Comparison of ENCODE assay signal across 17 cellular contexts in the genomic region with DNA sequence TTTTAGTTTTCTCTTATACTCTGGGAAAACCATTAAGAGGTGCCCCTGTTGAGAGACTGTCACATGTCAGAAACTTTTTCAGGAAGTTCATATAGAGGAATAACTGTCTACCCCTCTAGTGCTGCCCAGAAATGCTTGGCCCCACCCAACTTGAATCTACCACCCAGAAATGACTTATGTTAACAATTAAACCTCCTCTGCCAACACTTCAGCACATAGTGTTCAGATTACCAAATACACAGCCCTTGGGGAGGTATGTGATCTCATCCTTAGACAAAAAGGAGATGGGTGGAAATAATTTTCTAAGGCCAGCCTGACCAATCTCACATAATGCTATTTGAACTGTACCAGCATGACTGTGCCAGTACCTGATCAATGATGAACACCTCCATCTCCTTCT. TPM values are rescaled to one million over a fixed set of nuclear protein-coding genes. Genes with fewer than 3 reads are reported as not detected.
"Had no signal": no experiment of that assay in that cellular context is flagged by ENCODE, and none has a peak within 500 bp of the region (broad histone marks: within the 10 kb centered on the region; RNA-seq: fewer than 3 reads in every experiment).

No MANE protein-coding gene starts in this region.

- H3K9ac ChIP-seq: parathyroid adenoma had no signal

- H3K4me1 Mint-ChIP-seq: activated naive CD8-positive, alpha-beta T cell treated with anti-CD3 and anti-CD28 coated beads for 36 hours; memory B cell; naive thymus-derived CD4-positive, alpha-beta T cell; T-helper 17 cell had no signal

- H3K36me3 Mint-ChIP-seq: activated naive CD8-positive, alpha-beta T cell treated with anti-CD3 and anti-CD28 coated beads for 36 hours; memory B cell; naive thymus-derived CD4-positive, alpha-beta T cell; type B pancreatic cell had no signal

- H3K27ac ChIP-seq: cardiac muscle cell, parathyroid adenoma had no signal

- H3K4me3 ChIP-seq: cardiac muscle cell, mucosa of descending colon, smooth muscle cell had no signal

- H3K4me1 ChIP-seq: parathyroid adenoma had no signal

- ATAC-seq: mucosa of descending colon; naive thymus-derived CD4-positive, alpha-beta T cell; stimulated activated naive CD8-positive, alpha-beta T cell treated with anti-CD3 and anti-CD28 coated beads, Interleukin-15, Interleukin-2, amounts not matched to agents 100 U/mL and 50 U/mL, for 24 hours; T-helper 17 cell had no signal

- H3K4me3 Mint-ChIP-seq: activated naive CD8-positive, alpha-beta T cell treated with anti-CD3 and anti-CD28 coated beads for 36 hours; activated T-helper 1 cell treated with anti-CD3 and anti-CD28 coated beads, Interleukin-12 subunit alpha, Interleukin-12 subunit beta, Interleukin-2, Interleukin-4 antibody, amounts not matched to agents 30 ng/mL and 10 ng/mL and 1 ng/mL, durations not matched to agents 14 hours and 24 hours and 36 hours; memory B cell; naive thymus-derived CD4-positive, alpha-beta T cell; T-helper 17 cell; type B pancreatic cell had no signal

- H3K27me3 ChIP-seq: cardiac muscle cell had no signal

- H3K27me3 Mint-ChIP-seq: memory B cell had no signal

- H3K36me3 ChIP-seq: cardiac muscle cell had no signal

- H3K9me3 Mint-ChIP-seq: activated naive CD8-positive, alpha-beta T cell treated with anti-CD3 and anti-CD28 coated beads for 36 hours; activated T-helper 1 cell treated with anti-CD3 and anti-CD28 coated beads, Interleukin-12 subunit alpha, Interleukin-12 subunit beta, Interleukin-2, Interleukin-4 antibody, amounts not matched to agents 30 ng/mL and 10 ng/mL and 1 ng/mL, durations not matched to agents 14 hours and 24 hours and 36 hours; memory B cell; type B pancreatic cell had no signal

- H3K27ac Mint-ChIP-seq: activated naive CD8-positive, alpha-beta T cell treated with anti-CD3 and anti-CD28 coated beads for 36 hours; activated T-helper 1 cell treated with anti-CD3 and anti-CD28 coated beads, Interleukin-12 subunit alpha, Interleukin-12 subunit beta, Interleukin-2, Interleukin-4 antibody, amounts not matched to agents 30 ng/mL and 10 ng/mL and 1 ng/mL, durations not matched to agents 14 hours and 24 hours and 36 hours; memory B cell; naive thymus-derived CD4-positive, alpha-beta T cell; T-helper 17 cell; type B pancreatic cell had no signal

- DNase-seq: activated CD4-positive, alpha-beta T cell treated with anti-CD3 and anti-CD28 coated beads, Interleukin-2, amount 50 U/mL, for 1 hour; activated CD8-positive, alpha-beta memory T cell treated with anti-CD3 and anti-CD28 coated beads for 24 hours; activated naive CD8-positive, alpha-beta T cell treated with anti-CD3 and anti-CD28 coated beads for 36 hours; aorta; mucosa of descending colon; naive thymus-derived CD4-positive, alpha-beta T cell; retina; stimulated activated CD4-positive, alpha-beta T cell treated with anti-CD3 and anti-CD28 coated beads, Interleukin-4, amount 100 ng/mL, for 4 hours; stimulated activated CD8-positive, alpha-beta memory T cell treated with anti-CD3 and anti-CD28 coated beads, Interleukin-4, amount 100 ng/mL, for 48 hours; stimulated activated naive CD8-positive, alpha-beta T cell treated with anti-CD3 and anti-CD28 coated beads, Interleukin-15, Interleukin-2, amounts not matched to agents 100 U/mL and 50 U/mL, for 24 hours; T-helper 17 cell had no signal

- H3K9me3 ChIP-seq: mucosa of descending colon had no signal

RNA-seq across cellular contexts. Expression of gene CCDC169, which starts 35.6 kb away (rescaled TPM):
- total RNA-seq: activated T-helper 1 cell treated with anti-CD3 and anti-CD28 coated beads, Interleukin-12 subunit alpha, Interleukin-12 subunit beta, Interleukin-2, Interleukin-4 antibody, amounts not matched to agents 30 ng/mL and 10 ng/mL and 1 ng/mL, durations not matched to agents 14 hours and 24 hours and 36 hours; T-helper 17 cell had no signal

RNA-seq across cellular contexts. Expression of gene SOHLH2, which starts 47.6 kb away (rescaled TPM):
- total RNA-seq: activated naive CD8-positive, alpha-beta T cell treated with anti-CD3 and anti-CD28 coated beads for 36 hours; activated T-helper 1 cell treated with anti-CD3 and anti-CD28 coated beads, Interleukin-12 subunit alpha, Interleukin-12 subunit beta, Interleukin-2, Interleukin-4 antibody, amounts not matched to agents 30 ng/mL and 10 ng/mL and 1 ng/mL, durations not matched to agents 14 hours and 24 hours and 36 hours; aorta; naive thymus-derived CD4-positive, alpha-beta T cell; T-helper 17 cell had no signal
